ENCODE assay signal across 10 cellular contexts in genomic region chr16:85037050-85037410, GRCh38. TPM values are rescaled to one million over a fixed set of nuclear protein-coding genes. Genes with fewer than 3 reads are reported as not detected.
A peak's percentile ranks its signal among the peaks of the same experiment; 100 is the strongest.
DNase-seq lines count a peak whose midpoint lies in the region; ATAC-seq and TF ChIP-seq lines count a peak whose summit lies in the region.
"Had no signal": no experiment of that assay in that cellular context is flagged by ENCODE, and none has a peak within 500 bp of the region (broad histone marks: within the 10 kb centered on the region; RNA-seq: fewer than 3 reads in every experiment).

No MANE protein-coding gene starts in this region.

- H3K4me1 ChIP-seq in adipocyte (ENCODE audit: control insufficient read depth, insufficient read depth, low read length): peaks cover 11% of the 10 kb centered on the region
- no peaks in the 10 kb centered on the region for H3K4me1 ChIP-seq in foreskin keratinocyte
- H3K4me1 ChIP-seq: right atrium auricular region had no signal

- ATAC-seq in foreskin keratinocyte (peak; percentile 77), GM19351 (IDR thresholded peaks at IDR 0.05; ENCODE audit: unreplicated experiment) (no peak), GM18519 (IDR thresholded peaks at IDR 0.05; ENCODE audit: low FRiP score, unreplicated experiment) (no peak)

- no peak overlapping the region for H3K4me3 ChIP-seq in adipocyte (ENCODE audit: low read length)
- H3K4me3 ChIP-seq: right atrium auricular region had no signal

- no peaks in the 10 kb centered on the region for H3K27me3 Mint-ChIP-seq in activated naive CD4-positive, alpha-beta T cell treated with anti-CD3 and anti-CD28 coated beads for 36 hours (ENCODE audit: low read depth)

- DNase-seq in activated naive CD4-positive, alpha-beta T cell treated with anti-CD3 and anti-CD28 coated beads for 36 hours: peak; percentile 32
- no peak for DNase-seq in activated naive CD4-positive, alpha-beta T cell treated with anti-CD3 and anti-CD28 coated beads, Interleukin-2, amount 50 U/mL, for 16 hours
- DNase-seq in adipocyte (ENCODE audit: low read depth) (peak; percentile 39), foreskin keratinocyte (peak; percentile 85 to 94), SIG-M5 (lab: John Stamatoyannopoulos, UW) (no peak)
- DNase-seq: NCI-H1048 had no signal

- peaks cover 15% of the 10 kb centered on the region for H3K4me1 Mint-ChIP-seq in activated naive CD4-positive, alpha-beta T cell treated with anti-CD3 and anti-CD28 coated beads for 36 hours (ENCODE audit: low read depth)

- H3K9me3 ChIP-seq in adipocyte (ENCODE audit: control insufficient read depth, low read length): no peaks in the 10 kb centered on the region
- H3K9me3 ChIP-seq: right atrium auricular region had no signal

- H3K36me3 Mint-ChIP-seq in activated naive CD4-positive, alpha-beta T cell treated with anti-CD3 and anti-CD28 coated beads for 36 hours (ENCODE audit: low read depth): no peaks in the 10 kb centered on the region

- intact Hi-C loops in activated naive CD4-positive, alpha-beta T cell treated with anti-CD3 and anti-CD28 coated beads for 36 hours (cut with micrococcal nuclease): no loop called here

- H3K9ac ChIP-seq in adipocyte (ENCODE audit: low read length): no peak overlapping the region

- TF ChIP-seq CTCF in foreskin keratinocyte (conservative IDR thresholded peaks at IDR 0.05): no peak

- no peak overlapping the region for H3K27ac Mint-ChIP-seq in activated naive CD4-positive, alpha-beta T cell treated with anti-CD3 and anti-CD28 coated beads for 36 hours

- H3K27ac ChIP-seq in foreskin keratinocyte (no peak overlapping the region), temporal lobe (ENCODE audit: low read depth, low read length) (peak overlapping the region; percentile 1)
- H3K27ac ChIP-seq: right atrium auricular region had no signal

- CTCF ChIA-PET in activated naive CD4-positive, alpha-beta T cell treated with anti-CD3 and anti-CD28 coated beads for 36 hours (lab: Charles Lee): no interaction called here

- H3K4me3 Mint-ChIP-seq in activated naive CD4-positive, alpha-beta T cell treated with anti-CD3 and anti-CD28 coated beads for 36 hours: no peak overlapping the region

- no peaks in the 10 kb centered on the region for H3K9me3 Mint-ChIP-seq in activated naive CD4-positive, alpha-beta T cell treated with anti-CD3 and anti-CD28 coated beads for 36 hours

- peaks cover 1% of the 10 kb centered on the region for H3K36me3 ChIP-seq in adipocyte (ENCODE audit: control insufficient read depth, insufficient read depth, low read length, severe bottlenecking)
- H3K36me3 ChIP-seq: right atrium auricular region had no signal

- H3K27me3 ChIP-seq in adipocyte (replicated peaks; ENCODE audit: control insufficient read depth, insufficient read depth, low read length): no peaks in the 10 kb centered on the region
- peaks cover 5% of the 10 kb centered on the region for H3K27me3 ChIP-seq in foreskin keratinocyte
- H3K27me3 ChIP-seq: right atrium auricular region had no signal

RNA-seq across cellular contexts. Expression of gene KIAA0513, which starts 9.4 kb away (rescaled TPM):
- total RNA-seq in activated naive CD4-positive, alpha-beta T cell treated with anti-CD3 and anti-CD28 coated beads for 36 hours: 1 to 10 TPM; 9.7 to 9.8 TPM
- 4.9 and 6.0 TPM in 2 replicates for total RNA-seq in foreskin keratinocyte
- 3.4 and 4.0 TPM in 2 replicates for polyA plus RNA-seq in foreskin keratinocyte
- total RNA-seq in temporal lobe: 42.0 TPM

RNA-seq across cellular contexts. Expression of gene ZDHHC7, which starts 25.7 kb away (rescaled TPM):
- 10 to 100 TPM; 16.6 to 17.9 TPM for total RNA-seq in activated naive CD4-positive, alpha-beta T cell treated with anti-CD3 and anti-CD28 coated beads for 36 hours
- total RNA-seq in foreskin keratinocyte (45.3 and 50.0 TPM in 2 replicates), temporal lobe (16.7 TPM)
- polyA plus RNA-seq in foreskin keratinocyte: 25.7 and 31.8 TPM in 2 replicates

Comparison
In these comparisons a context has a peak if more than half of its experiments do, and no peak if none do; other contexts are left out.
1. DNase-seq: peak in activated naive CD4-positive, alpha-beta T cell treated with anti-CD3 and anti-CD28 coated beads for 36 hours (single experiment), adipocyte (single experiment) and foreskin keratinocyte (2 of 2); none in activated naive CD4-positive, alpha-beta T cell treated with anti-CD3 and anti-CD28 coated beads, Interleukin-2, amount 50 U/mL, for 16 hours (single experiment) and SIG-M5 (single experiment).